1 cellular context compared by ENCODE assay signal in genomic region chr3:124429129-124429815, GRCh38.
TF ChIP-seq lines count a peak whose summit lies in the region.

No MANE protein-coding gene starts in this region.

TF ChIP-seq in HEK293, 187 proteins besides CTCF, POLR2A, EP300 and RAD21 (continued from another document and continues in another):
- TF ChIP-seq ZNF449 (tag by site-specific recombination; IDR thresholded peaks at IDR 0.05) (peak; percentile 58; the same call in 1 of the 2 replicates), KLF9 (tag by site-specific recombination; IDR thresholded peaks at IDR 0.05; ENCODE audit: low read depth) (0 out of 2 replicates have a peak, but pooled peaks have one; percentile 21), YY1 (tag by site-specific recombination; IDR thresholded peaks at IDR 0.05) (no peak), ZBTB17 (tag by site-specific recombination; IDR thresholded peaks at IDR 0.05) (peak; percentile 97), ZNF707 (tag by site-specific recombination; IDR thresholded peaks at IDR 0.05) (no peak), ZNF175 (tag by site-specific recombination; IDR thresholded peaks at IDR 0.05) (no peak), ZNF623 (tag by site-specific recombination; IDR thresholded peaks at IDR 0.05) (peak; percentile 23; the same call in 1 of the 2 replicates), SP2 (tag by site-specific recombination; IDR thresholded peaks at IDR 0.05) (peak; percentile 55), TCF7L2 (IDR thresholded peaks at IDR 0.05; ENCODE audit: borderline replicate concordance, low read depth, low read length) (peak; percentile 71), RBAK (tag by site-specific recombination; IDR thresholded peaks at IDR 0.05) (no peak), KLF10 (tag by site-specific recombination; IDR thresholded peaks at IDR 0.05) (peak; percentile 57; the same call in 1 of the 2 replicates), ZNF843 (tag by site-specific recombination; IDR thresholded peaks at IDR 0.05) (peak; percentile 98), PRDM1 (tag by site-specific recombination; IDR thresholded peaks at IDR 0.05) (peak; percentile 79), IKZF3 (tag by site-specific recombination; IDR thresholded peaks at IDR 0.05) (peak; percentile 97), ZNF2 (tag by site-specific recombination; IDR thresholded peaks at IDR 0.05) (peak; percentile 89), ZNF16 (tag by site-specific recombination; IDR thresholded peaks at IDR 0.05; ENCODE audit: low read depth) (no peak), SP7 (tag by site-specific recombination; IDR thresholded peaks at IDR 0.05) (peak; percentile 98), ZNF24 (tag by site-specific recombination; IDR thresholded peaks at IDR 0.05) (peak; percentile 93), ZFP69B (tag by site-specific recombination; IDR thresholded peaks at IDR 0.05) (peak; percentile 79), GLI4 (tag by site-specific recombination; IDR thresholded peaks at IDR 0.05) (no peak), PRDM10 (tag by site-specific recombination; IDR thresholded peaks at IDR 0.05) (peak; percentile 85), ZNF184 (tag by site-specific recombination; IDR thresholded peaks at IDR 0.05) (peak; percentile 64; the same call in 1 of the 2 replicates), ZNF114 (tag by site-specific recombination; IDR thresholded peaks at IDR 0.05) (no peak), OSR2 (tag by site-specific recombination; IDR thresholded peaks at IDR 0.05) (peak; percentile 98), ZNF664 (tag by site-specific recombination; IDR thresholded peaks at IDR 0.05) (peak; percentile 68; the same call in 1 of the 2 replicates)
- TF ChIP-seq, protein P1, sequence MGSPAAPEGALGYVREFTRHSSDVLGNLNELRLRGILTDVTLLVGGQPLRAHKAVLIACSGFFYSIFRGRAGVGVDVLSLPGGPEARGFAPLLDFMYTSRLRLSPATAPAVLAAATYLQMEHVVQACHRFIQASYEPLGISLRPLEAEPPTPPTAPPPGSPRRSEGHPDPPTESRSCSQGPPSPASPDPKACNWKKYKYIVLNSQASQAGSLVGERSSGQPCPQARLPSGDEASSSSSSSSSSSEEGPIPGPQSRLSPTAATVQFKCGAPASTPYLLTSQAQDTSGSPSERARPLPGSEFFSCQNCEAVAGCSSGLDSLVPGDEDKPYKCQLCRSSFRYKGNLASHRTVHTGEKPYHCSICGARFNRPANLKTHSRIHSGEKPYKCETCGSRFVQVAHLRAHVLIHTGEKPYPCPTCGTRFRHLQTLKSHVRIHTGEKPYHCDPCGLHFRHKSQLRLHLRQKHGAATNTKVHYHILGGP (tag by site-specific recombination; IDR thresholded peaks at IDR 0.05), result peak; percentile 52; the same call in 1 of the 2 replicates
- TF ChIP-seq, protein P2, sequence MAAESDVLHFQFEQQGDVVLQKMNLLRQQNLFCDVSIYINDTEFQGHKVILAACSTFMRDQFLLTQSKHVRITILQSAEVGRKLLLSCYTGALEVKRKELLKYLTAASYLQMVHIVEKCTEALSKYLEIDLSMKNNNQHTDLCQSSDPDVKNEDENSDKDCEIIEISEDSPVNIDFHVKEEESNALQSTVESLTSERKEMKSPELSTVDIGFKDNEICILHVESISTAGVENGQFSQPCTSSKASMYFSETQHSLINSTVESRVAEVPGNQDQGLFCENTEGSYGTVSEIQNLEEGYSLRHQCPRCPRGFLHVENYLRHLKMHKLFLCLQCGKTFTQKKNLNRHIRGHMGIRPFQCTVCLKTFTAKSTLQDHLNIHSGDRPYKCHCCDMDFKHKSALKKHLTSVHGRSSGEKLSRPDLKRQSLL (tag by site-specific recombination; IDR thresholded peaks at IDR 0.05), result peak; percentile 79; the same call in 1 of the 2 replicates
- TF ChIP-seq, protein P3, sequence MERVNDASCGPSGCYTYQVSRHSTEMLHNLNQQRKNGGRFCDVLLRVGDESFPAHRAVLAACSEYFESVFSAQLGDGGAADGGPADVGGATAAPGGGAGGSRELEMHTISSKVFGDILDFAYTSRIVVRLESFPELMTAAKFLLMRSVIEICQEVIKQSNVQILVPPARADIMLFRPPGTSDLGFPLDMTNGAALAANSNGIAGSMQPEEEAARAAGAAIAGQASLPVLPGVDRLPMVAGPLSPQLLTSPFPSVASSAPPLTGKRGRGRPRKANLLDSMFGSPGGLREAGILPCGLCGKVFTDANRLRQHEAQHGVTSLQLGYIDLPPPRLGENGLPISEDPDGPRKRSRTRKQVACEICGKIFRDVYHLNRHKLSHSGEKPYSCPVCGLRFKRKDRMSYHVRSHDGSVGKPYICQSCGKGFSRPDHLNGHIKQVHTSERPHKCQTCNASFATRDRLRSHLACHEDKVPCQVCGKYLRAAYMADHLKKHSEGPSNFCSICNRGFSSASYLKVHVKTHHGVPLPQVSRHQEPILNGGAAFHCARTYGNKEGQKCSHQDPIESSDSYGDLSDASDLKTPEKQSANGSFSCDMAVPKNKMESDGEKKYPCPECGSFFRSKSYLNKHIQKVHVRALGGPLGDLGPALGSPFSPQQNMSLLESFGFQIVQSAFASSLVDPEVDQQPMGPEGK (tag by site-specific recombination; IDR thresholded peaks at IDR 0.05), result peak; percentile 60
- TF ChIP-seq, protein P4, sequence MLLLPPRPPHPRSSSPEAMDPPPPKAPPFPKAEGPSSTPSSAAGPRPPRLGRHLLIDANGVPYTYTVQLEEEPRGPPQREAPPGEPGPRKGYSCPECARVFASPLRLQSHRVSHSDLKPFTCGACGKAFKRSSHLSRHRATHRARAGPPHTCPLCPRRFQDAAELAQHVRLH (tag by site-specific recombination; IDR thresholded peaks at IDR 0.05), result peak; percentile 69
- TF ChIP-seq, protein P5, sequence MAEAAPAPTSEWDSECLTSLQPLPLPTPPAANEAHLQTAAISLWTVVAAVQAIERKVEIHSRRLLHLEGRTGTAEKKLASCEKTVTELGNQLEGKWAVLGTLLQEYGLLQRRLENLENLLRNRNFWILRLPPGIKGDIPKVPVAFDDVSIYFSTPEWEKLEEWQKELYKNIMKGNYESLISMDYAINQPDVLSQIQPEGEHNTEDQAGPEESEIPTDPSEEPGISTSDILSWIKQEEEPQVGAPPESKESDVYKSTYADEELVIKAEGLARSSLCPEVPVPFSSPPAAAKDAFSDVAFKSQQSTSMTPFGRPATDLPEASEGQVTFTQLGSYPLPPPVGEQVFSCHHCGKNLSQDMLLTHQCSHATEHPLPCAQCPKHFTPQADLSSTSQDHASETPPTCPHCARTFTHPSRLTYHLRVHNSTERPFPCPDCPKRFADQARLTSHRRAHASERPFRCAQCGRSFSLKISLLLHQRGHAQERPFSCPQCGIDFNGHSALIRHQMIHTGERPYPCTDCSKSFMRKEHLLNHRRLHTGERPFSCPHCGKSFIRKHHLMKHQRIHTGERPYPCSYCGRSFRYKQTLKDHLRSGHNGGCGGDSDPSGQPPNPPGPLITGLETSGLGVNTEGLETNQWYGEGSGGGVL (tag by site-specific recombination; IDR thresholded peaks at IDR 0.05), result no peak
- TF ChIP-seq, protein P6, sequence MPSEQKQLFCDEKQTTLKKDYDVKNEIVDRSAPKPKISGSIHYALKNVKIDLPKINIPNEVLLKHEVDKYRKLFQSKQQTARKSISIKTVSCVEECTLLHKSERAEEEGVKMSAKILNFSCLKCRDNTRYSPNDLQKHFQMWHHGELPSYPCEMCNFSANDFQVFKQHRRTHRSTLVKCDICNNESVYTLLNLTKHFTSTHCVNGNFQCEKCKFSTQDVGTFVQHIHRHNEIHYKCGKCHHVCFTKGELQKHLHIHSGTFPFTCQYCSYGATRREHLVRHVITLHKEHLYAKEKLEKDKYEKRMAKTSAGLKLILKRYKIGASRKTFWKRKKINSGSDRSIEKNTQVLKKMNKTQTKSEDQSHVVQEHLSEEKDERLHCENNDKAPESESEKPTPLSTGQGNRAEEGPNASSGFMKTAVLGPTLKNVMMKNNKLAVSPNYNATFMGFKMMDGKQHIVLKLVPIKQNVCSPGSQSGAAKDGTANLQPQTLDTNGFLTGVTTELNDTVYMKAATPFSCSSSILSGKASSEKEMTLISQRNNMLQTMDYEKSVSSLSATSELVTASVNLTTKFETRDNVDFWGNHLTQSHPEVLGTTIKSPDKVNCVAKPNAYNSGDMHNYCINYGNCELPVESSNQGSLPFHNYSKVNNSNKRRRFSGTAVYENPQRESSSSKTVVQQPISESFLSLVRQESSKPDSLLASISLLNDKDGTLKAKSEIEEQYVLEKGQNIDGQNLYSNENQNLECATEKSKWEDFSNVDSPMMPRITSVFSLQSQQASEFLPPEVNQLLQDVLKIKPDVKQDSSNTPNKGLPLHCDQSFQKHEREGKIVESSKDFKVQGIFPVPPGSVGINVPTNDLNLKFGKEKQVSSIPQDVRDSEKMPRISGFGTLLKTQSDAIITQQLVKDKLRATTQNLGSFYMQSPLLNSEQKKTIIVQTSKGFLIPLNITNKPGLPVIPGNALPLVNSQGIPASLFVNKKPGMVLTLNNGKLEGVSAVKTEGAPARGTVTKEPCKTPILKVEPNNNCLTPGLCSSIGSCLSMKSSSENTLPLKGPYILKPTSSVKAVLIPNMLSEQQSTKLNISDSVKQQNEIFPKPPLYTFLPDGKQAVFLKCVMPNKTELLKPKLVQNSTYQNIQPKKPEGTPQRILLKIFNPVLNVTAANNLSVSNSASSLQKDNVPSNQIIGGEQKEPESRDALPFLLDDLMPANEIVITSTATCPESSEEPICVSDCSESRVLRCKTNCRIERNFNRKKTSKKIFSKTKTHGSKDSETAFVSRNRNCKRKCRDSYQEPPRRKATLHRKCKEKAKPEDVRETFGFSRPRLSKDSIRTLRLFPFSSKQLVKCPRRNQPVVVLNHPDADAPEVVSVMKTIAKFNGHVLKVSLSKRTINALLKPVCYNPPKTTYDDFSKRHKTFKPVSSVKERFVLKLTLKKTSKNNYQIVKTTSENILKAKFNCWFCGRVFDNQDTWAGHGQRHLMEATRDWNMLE (tag by site-specific recombination; conservative IDR thresholded peaks at IDR 0.05; ENCODE audit: low read depth), result peak; percentile 65; the same call in 1 of the 2 replicates
- TF ChIP-seq, protein P7, sequence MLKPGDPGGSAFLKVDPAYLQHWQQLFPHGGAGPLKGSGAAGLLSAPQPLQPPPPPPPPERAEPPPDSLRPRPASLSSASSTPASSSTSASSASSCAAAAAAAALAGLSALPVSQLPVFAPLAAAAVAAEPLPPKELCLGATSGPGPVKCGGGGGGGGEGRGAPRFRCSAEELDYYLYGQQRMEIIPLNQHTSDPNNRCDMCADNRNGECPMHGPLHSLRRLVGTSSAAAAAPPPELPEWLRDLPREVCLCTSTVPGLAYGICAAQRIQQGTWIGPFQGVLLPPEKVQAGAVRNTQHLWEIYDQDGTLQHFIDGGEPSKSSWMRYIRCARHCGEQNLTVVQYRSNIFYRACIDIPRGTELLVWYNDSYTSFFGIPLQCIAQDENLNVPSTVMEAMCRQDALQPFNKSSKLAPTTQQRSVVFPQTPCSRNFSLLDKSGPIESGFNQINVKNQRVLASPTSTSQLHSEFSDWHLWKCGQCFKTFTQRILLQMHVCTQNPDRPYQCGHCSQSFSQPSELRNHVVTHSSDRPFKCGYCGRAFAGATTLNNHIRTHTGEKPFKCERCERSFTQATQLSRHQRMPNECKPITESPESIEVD (tag by site-specific recombination; IDR thresholded peaks at IDR 0.05), result peak; percentile 91
- TF ChIP-seq, protein P8, sequence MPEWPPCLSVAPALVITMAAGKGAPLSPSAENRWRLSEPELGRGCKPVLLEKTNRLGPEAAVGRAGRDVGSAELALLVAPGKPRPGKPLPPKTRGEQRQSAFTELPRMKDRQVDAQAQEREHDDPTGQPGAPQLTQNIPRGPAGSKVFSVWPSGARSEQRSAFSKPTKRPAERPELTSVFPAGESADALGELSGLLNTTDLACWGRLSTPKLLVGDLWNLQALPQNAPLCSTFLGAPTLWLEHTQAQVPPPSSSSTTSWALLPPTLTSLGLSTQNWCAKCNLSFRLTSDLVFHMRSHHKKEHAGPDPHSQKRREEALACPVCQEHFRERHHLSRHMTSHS (tag by site-specific recombination; IDR thresholded peaks at IDR 0.05), result peak; percentile 87; the same call in 1 of the 2 replicates
- TF ChIP-seq, protein P9, sequence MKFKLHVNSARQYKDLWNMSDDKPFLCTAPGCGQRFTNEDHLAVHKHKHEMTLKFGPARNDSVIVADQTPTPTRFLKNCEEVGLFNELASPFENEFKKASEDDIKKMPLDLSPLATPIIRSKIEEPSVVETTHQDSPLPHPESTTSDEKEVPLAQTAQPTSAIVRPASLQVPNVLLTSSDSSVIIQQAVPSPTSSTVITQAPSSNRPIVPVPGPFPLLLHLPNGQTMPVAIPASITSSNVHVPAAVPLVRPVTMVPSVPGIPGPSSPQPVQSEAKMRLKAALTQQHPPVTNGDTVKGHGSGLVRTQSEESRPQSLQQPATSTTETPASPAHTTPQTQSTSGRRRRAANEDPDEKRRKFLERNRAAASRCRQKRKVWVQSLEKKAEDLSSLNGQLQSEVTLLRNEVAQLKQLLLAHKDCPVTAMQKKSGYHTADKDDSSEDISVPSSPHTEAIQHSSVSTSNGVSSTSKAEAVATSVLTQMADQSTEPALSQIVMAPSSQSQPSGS (tag by site-specific recombination; IDR thresholded peaks at IDR 0.05; ENCODE audit: low read depth), result peak; percentile 69
